In genomic region chr4:165508372-165509120, GRCh38 we compare ENCODE assay signal across 26 cellular contexts.
DNase-seq lines count a peak whose midpoint lies in the region; ATAC-seq, FAIRE-seq and TF ChIP-seq lines count a peak whose summit lies in the region.
"Had no signal": no experiment of that assay in that cellular context is flagged by ENCODE, and none has a peak within 500 bp of the region (broad histone marks: within the 10 kb centered on the region; RNA-seq: fewer than 3 reads in every experiment).

No MANE protein-coding gene starts in this region.

- no peaks in the 10 kb centered on the region for H3K9me1 ChIP-seq in K562 (ENCODE audit: control insufficient read depth, insufficient read depth, low read length)

- H3K36me3 Mint-ChIP-seq in osteocyte (ENCODE audit: unreplicated experiment), result no peaks in the 10 kb centered on the region
- H3K36me3 Mint-ChIP-seq: CD14-positive monocyte; CD4-positive, alpha-beta memory T cell; CD4-positive, CD25-positive, alpha-beta regulatory T cell; CD8-positive, alpha-beta memory T cell had no signal

- DNase-seq in HepG2 (ENCODE audit: low spot score) (peak; percentile 24), right lobe of liver (no peak), K562 (ENCODE audit: extremely low read depth in 1 of 4, low spot score in 3 of 4) (no peak), osteocyte (ENCODE audit: extremely low spot score, unreplicated experiment) (no peak), G401 (ENCODE audit: low spot score) (no peak), iPS-NIHi7 (ENCODE audit: extremely low spot score) (no peak)
- DNase-seq in effector memory CD4-positive, alpha-beta T cell, result no peak
- DNase-seq: 8988T; ACHN; BE2C; C1 segment of cervical spinal cord; CD4-positive, alpha-beta memory T cell; CD4-positive, CD25-positive, alpha-beta regulatory T cell; CD8-positive, alpha-beta memory T cell; COR-L47; DMS 273 treated with DMSO at 0.1 percent for 48 hours; DMS153; DMS53; DMS79; DND-41; EL; GF-D8 had no signal

- POLR2A ChIA-PET in HepG2 (lab: Yijun Ruan, JAX), result no interaction called here
- POLR2A ChIA-PET in K562 (lab: Yijun Ruan, JAX), result no interaction called here

- H3K27ac ChIP-seq in HepG2 (ENCODE audit: extremely low read length, insufficient read depth, low read length), result no peak overlapping the region
- no peak overlapping the region for H3K27ac ChIP-seq in right lobe of liver
- H3K27ac ChIP-seq in K562 (ENCODE audit: extremely low read depth, low read depth, low read length), result no peak overlapping the region
- H3K27ac ChIP-seq in effector memory CD4-positive, alpha-beta T cell (ENCODE audit: insufficient read depth, low read length, poor library complexity, severe bottlenecking), result no peak overlapping the region
- H3K27ac ChIP-seq: BLaER1 had no signal

- H3K4me1 ChIP-seq in HepG2 (ENCODE audit: insufficient read depth, low read length), result peaks cover 41% of the 10 kb centered on the region
- peaks cover 0 to 7% (median 3%) of the 10 kb centered on the region in 4 donors for H3K4me1 ChIP-seq in right lobe of liver
- no peaks in the 10 kb centered on the region for H3K4me1 ChIP-seq in K562 (replicated peaks in 1 of 2; ENCODE audit: control insufficient read depth in 2 of 2, insufficient read depth in 2 of 2, low read length in 2 of 2)
- H3K4me1 ChIP-seq in effector memory CD4-positive, alpha-beta T cell (ENCODE audit: control insufficient read depth, insufficient read depth, low read length, poor library complexity, severe bottlenecking), result no peaks in the 10 kb centered on the region
- H3K4me1 ChIP-seq: BE2C, BLaER1 had no signal

- BruUV-seq in HepG2 (replicated peaks; lab: Mats Ljungman, UMichigan), result no TSS peak
- BruUV-seq in K562 (replicated peaks; lab: Mats Ljungman, UMichigan), result no TSS peak

- peaks cover 73% of the 10 kb centered on the region for H3K4me1 Mint-ChIP-seq in osteocyte (ENCODE audit: unreplicated experiment)
- H3K4me1 Mint-ChIP-seq: CD14-positive monocyte; CD4-positive, CD25-positive, alpha-beta regulatory T cell; CD8-positive, alpha-beta memory T cell had no signal

- no peak overlapping the region for H3K4me3 ChIP-seq in HepG2 (replicated peaks in 1 of 3; ENCODE audit: insufficient read depth in 1 of 3, low read depth in 2 of 3, low read length in 3 of 3)
- no peak overlapping the region for H3K4me3 ChIP-seq in right lobe of liver
- H3K4me3 ChIP-seq in K562, result no peak overlapping the region
- H3K4me3 ChIP-seq in effector memory CD4-positive, alpha-beta T cell (ENCODE audit: insufficient read depth, low read depth, low read length, poor library complexity, severe bottlenecking), result no peak overlapping the region
- H3K4me3 ChIP-seq: BLaER1 had no signal

- H2AFZ ChIP-seq in HepG2 (ENCODE audit: low read length), result no peak overlapping the region
- H2AFZ ChIP-seq in K562 (ENCODE audit: low read depth, low read length), result no peak overlapping the region

- 79% methylated on average over 6 of the region's 6 CpGs for WGBS in HepG2 (ENCODE audit: low lambda C conversion rate)
- WGBS in right lobe of liver (ENCODE audit: insufficient coverage, low coverage, low lambda C conversion rate, missing lambda C conversion rate), result 91% methylated on average over 4 of the region's 6 CpGs
- WGBS in K562 (ENCODE audit: insufficient coverage, low coverage, missing lambda C conversion rate), result 68% methylated on average over 6 of the region's 6 CpGs

- H3K4me2 ChIP-seq in HepG2 (ENCODE audit: low read depth, low read length), result no peak overlapping the region
- no peak overlapping the region for H3K4me2 ChIP-seq in K562 (ENCODE audit: insufficient read depth, low read length)
- H3K4me2 ChIP-seq: BLaER1 had no signal

- H3K27me3 Mint-ChIP-seq in osteocyte (ENCODE audit: unreplicated experiment), result no peaks in the 10 kb centered on the region

- TF ChIP-seq CTCF in HepG2 (CRISPR knock-in tag; IDR thresholded peaks at IDR 0.05) (no peak), right lobe of liver (IDR thresholded peaks at IDR 0.05) (no peak), K562 (IDR thresholded peaks at IDR 0.05 in 2 of 3, conservative IDR thresholded peaks at IDR 0.05 in 1 of 3; ENCODE audit: insufficient read depth in 2 of 3, low read depth in 1 of 3, low read length in 3 of 3) (no peak), osteocyte (IDR thresholded peaks at IDR 0.05) (no peak)

- H3K27ac Mint-ChIP-seq in osteocyte (ENCODE audit: unreplicated experiment), result peak overlapping the region; percentile 83
- H3K27ac Mint-ChIP-seq: CD14-positive monocyte; CD4-positive, alpha-beta memory T cell had no signal

- no peaks in the 10 kb centered on the region for H3K79me2 ChIP-seq in HepG2 (ENCODE audit: insufficient read depth, low read length)
- no peaks in the 10 kb centered on the region for H3K79me2 ChIP-seq in K562 (ENCODE audit: control insufficient read depth, insufficient read depth, low read length)

- in situ Hi-C loops in HepG2 (cut with HindIII; ENCODE audit: extremely low pct_ligation_motif_present, low pct_unique_long_range_greater_than_20kb) (no loop called here), K562 (cut with MboI) (no loop called here), G401 (cut with HindIII; ENCODE audit: low sequenced_read_pairs) (no loop called here)

- no peaks in the 10 kb centered on the region for H3K36me3 ChIP-seq in HepG2 (replicated peaks in 1 of 2; ENCODE audit: control insufficient read depth in 1 of 2, insufficient read depth in 2 of 2, low read length in 2 of 2)
- no peaks in the 10 kb centered on the region for H3K36me3 ChIP-seq in right lobe of liver
- H3K36me3 ChIP-seq in K562 (ENCODE audit: control insufficient read depth, insufficient read depth, low read length), result no peaks in the 10 kb centered on the region
- H3K36me3 ChIP-seq in effector memory CD4-positive, alpha-beta T cell (ENCODE audit: control insufficient read depth, insufficient read depth, low read length), result no peaks in the 10 kb centered on the region
- H3K36me3 ChIP-seq: BE2C, BLaER1 had no signal

- H3K9me3 Mint-ChIP-seq in osteocyte (ENCODE audit: unreplicated experiment), result no peaks in the 10 kb centered on the region
- H3K9me3 Mint-ChIP-seq: CD4-positive, alpha-beta memory T cell had no signal

- TF ChIP-seq EP300 in HepG2 (IDR thresholded peaks at IDR 0.05; ENCODE audit: low read depth in 2 of 2, low read length in 2 of 2) (no peak), HepG2 (CRISPR knock-in tag; IDR thresholded peaks at IDR 0.05; ENCODE audit: borderline replicate concordance) (no peak), K562 (IDR thresholded peaks at IDR 0.05; ENCODE audit: low read length) (no peak)

- CTCF ChIA-PET in HepG2 (lab: Yijun Ruan, JAX; ENCODE audit: low intra/inter-chr PET ratio, low total read pairs) (no interaction called here), K562 (lab: Yijun Ruan, JAX; ENCODE audit: low intra/inter-chr PET ratio) (no interaction called here)

- no peaks in the 10 kb centered on the region for H3K27me3 ChIP-seq in HepG2 (ENCODE audit: control insufficient read depth in 1 of 2, insufficient read depth in 2 of 2, low read length in 2 of 2)
- no peaks in the 10 kb centered on the region for H3K27me3 ChIP-seq in right lobe of liver
- H3K27me3 ChIP-seq in K562 (ENCODE audit: control insufficient read depth in 2 of 2, insufficient read depth in 2 of 2, low read length in 2 of 2), result no peaks in the 10 kb centered on the region; a peak in 1 of 5 replicates
- no peaks in the 10 kb centered on the region for H3K27me3 ChIP-seq in effector memory CD4-positive, alpha-beta T cell (replicated peaks; ENCODE audit: control insufficient read depth, insufficient read depth, low read length, poor library complexity, severe bottlenecking)
- H3K27me3 ChIP-seq: BE2C, BLaER1 had no signal

- no peak; the same call in 2 of the 3 replicates for ATAC-seq in HepG2
- no peak for ATAC-seq in right lobe of liver
- no peak for ATAC-seq in K562

- intact Hi-C loops in HepG2 (cut with micrococcal nuclease; ENCODE audit: unreplicated experiment) (no loop called here), right lobe of liver (cut with DNase I) (no loop called here), K562 (cut with micrococcal nuclease) (no loop called here)

- FAIRE-seq in HepG2 (lab: Jason Lieb, UNC) (no peak), K562 (lab: Jason Lieb, UNC) (no peak)
- FAIRE-seq: A204.1, GM12891 had no signal

- H3K9me3 ChIP-seq in HepG2 (ENCODE audit: low read length) (no peaks in the 10 kb centered on the region), right lobe of liver (no peaks in the 10 kb centered on the region), K562 (replicated peaks; ENCODE audit: control insufficient read depth, insufficient read depth, low read depth, low read length) (no peaks in the 10 kb centered on the region)
- H3K9me3 ChIP-seq in effector memory CD4-positive, alpha-beta T cell (ENCODE audit: control insufficient read depth, low read length), result no peaks in the 10 kb centered on the region
- H3K9me3 ChIP-seq: BE2C, BLaER1 had no signal

- TF ChIP-seq POLR2A in HepG2 (IDR thresholded peaks at IDR 0.05; ENCODE audit: insufficient read depth in 1 of 2, low read depth in 2 of 2, low read length in 2 of 2) (no peak), right lobe of liver (IDR thresholded peaks at IDR 0.05) (no peak), K562 (conservative IDR thresholded peaks at IDR 0.05) (no peak)

- H3K4me3 Mint-ChIP-seq in osteocyte (ENCODE audit: unreplicated experiment), result no peak overlapping the region
- H3K4me3 Mint-ChIP-seq: CD14-positive monocyte; CD4-positive, alpha-beta memory T cell; CD4-positive, CD25-positive, alpha-beta regulatory T cell; CD8-positive, alpha-beta memory T cell had no signal

- TF ChIP-seq RAD21 in HepG2 (CRISPR knock-in tag; IDR thresholded peaks at IDR 0.05) (no peak), K562 (CRISPR knock-in tag; conservative IDR thresholded peaks at IDR 0.05 in 1 of 2, IDR thresholded peaks at IDR 0.05 in 1 of 2) (no peak)

- no peak overlapping the region for H3K9ac ChIP-seq in HepG2 (ENCODE audit: insufficient read depth, low read depth, low read length)
- no peak overlapping the region for H3K9ac ChIP-seq in K562 (ENCODE audit: insufficient read depth in 1 of 2, low read depth in 2 of 2, low read length in 2 of 2)
- H3K9ac ChIP-seq: BLaER1 had no signal

- H4K20me1 ChIP-seq in HepG2 (ENCODE audit: insufficient read depth, low read length), result no peaks in the 10 kb centered on the region
- no peaks in the 10 kb centered on the region for H4K20me1 ChIP-seq in K562 (replicated peaks; ENCODE audit: control insufficient read depth, insufficient read depth, low read length)
- H4K20me1 ChIP-seq: BLaER1 had no signal

TF ChIP-seq in HepG2, 621 proteins besides CTCF, POLR2A, EP300 and RAD21 (continues in another document):
- TF ChIP-seq MAFF (IDR thresholded peaks at IDR 0.05; ENCODE audit: low read depth, low read length) (0 out of 2 replicates have a peak, but pooled peaks have one; percentile 29), BCL6 (CRISPR knock-in tag; IDR thresholded peaks at IDR 0.05) (peak; percentile 37; the same call in 1 of the 2 replicates)

TF ChIP-seq in K562, 482 proteins besides CTCF, POLR2A, EP300 and RAD21 (continues in another document):
- TF ChIP-seq MEF2A (IDR thresholded peaks at IDR 0.05; ENCODE audit: control insufficient read depth, low read depth, low read length) (no peak), MBD2 (IDR thresholded peaks at IDR 0.05; ENCODE audit: borderline replicate concordance, low read depth) (no peak)

Comparison
In these comparisons a context has a peak if more than half of its experiments do, and no peak if none do; other contexts are left out.
1. Of the 241 proteins assayed by ChIP-seq in both HepG2 and K562: peak only in HepG2: BCL6, MAFF and ZBTB33; only in K562: MTA1 and ZBTB2; in both: none; in neither: 236.